In genomic region chr19:48445606-48446481, GRCh38 we compare ENCODE assay signal across 8 cellular contexts. TPM values are rescaled to one million over a fixed set of nuclear protein-coding genes. Genes with fewer than 3 reads are reported as not detected.
DNase-seq lines count a peak whose midpoint lies in the region; ATAC-seq and TF ChIP-seq lines count a peak whose summit lies in the region.

GRWD1 (plus strand) TSS chr19:48445983; CDS start chr19:48446006, 23 bp downstream.

- peaks cover 14% of the 10 kb centered on the region for H3K36me3 Mint-ChIP-seq in activated naive CD8-positive, alpha-beta T cell treated with anti-CD3 and anti-CD28 coated beads, Interleukin-2, amount 10 ng/mL, durations not matched to agents 7 days and 5 days

- H3K9me3 Mint-ChIP-seq in activated naive CD8-positive, alpha-beta T cell treated with anti-CD3 and anti-CD28 coated beads, Interleukin-2, amount 10 ng/mL, durations not matched to agents 7 days and 5 days = no peaks in the 10 kb centered on the region

- peak within 1 kb of the TSS; percentile 92 for H3K27ac Mint-ChIP-seq in activated naive CD8-positive, alpha-beta T cell treated with anti-CD3 and anti-CD28 coated beads, Interleukin-2, amount 10 ng/mL, durations not matched to agents 7 days and 5 days

- no peaks in the 10 kb centered on the region for H3K27me3 ChIP-seq in SU-DHL-6 (ENCODE audit: low read length)
- H3K27me3 ChIP-seq in ovary = no peaks in the 10 kb centered on the region
- no peaks in the 10 kb centered on the region for H3K27me3 ChIP-seq in thyroid gland

- H3F3A ChIP-seq in SU-DHL-6 (ENCODE audit: insufficient read depth) = no peaks in the 10 kb centered on the region

- peak; percentile 70 for TF ChIP-seq POLR2A in ovary (IDR thresholded peaks at IDR 0.05)
- TF ChIP-seq POLR2A in thyroid gland (IDR thresholded peaks at IDR 0.05) = peak in 1 of 2 donors; percentile 52

- ATAC-seq in HG02678 (IDR thresholded peaks at IDR 0.05; ENCODE audit: unreplicated experiment) = peak; percentile 91
- ATAC-seq in activated naive CD8-positive, alpha-beta T cell treated with anti-CD3 and anti-CD28 coated beads, Interleukin-2, amount 10 ng/mL, durations not matched to agents 7 days and 5 days (ENCODE audit: low read depth) = peak; percentile 93
- ATAC-seq in Right ventricle myocardium inferior = peak; percentile 91

- POLR2A ChIA-PET in GM10248 (lab: Yijun Ruan, JAX) = no interaction called here
- POLR2A ChIA-PET in activated naive CD8-positive, alpha-beta T cell treated with anti-CD3 and anti-CD28 coated beads, Interleukin-2, amount 10 ng/mL, durations not matched to agents 7 days and 5 days (lab: Charles Lee) = interaction anchor here (0.6 to 1.6 kb wide), 6 partner anchors 21 to 699 kb away, joined by 3 to 6 read pairs (median 4); partner anchors contain the start of genes SYNGR4 and TMEM143

- H3K4me3 Mint-ChIP-seq in activated naive CD8-positive, alpha-beta T cell treated with anti-CD3 and anti-CD28 coated beads, Interleukin-2, amount 10 ng/mL, durations not matched to agents 7 days and 5 days = peak within 1 kb of the TSS; percentile 83

- peaks cover 6% of the 10 kb centered on the region for H3K4me1 ChIP-seq in ovary (ENCODE audit: insufficient read depth)
- H3K4me1 ChIP-seq in thyroid gland = peaks cover 19 to 20% of the 10 kb centered on the region in 2 donors

- no peak for TF ChIP-seq EP300 in ovary (IDR thresholded peaks at IDR 0.05)

- H3K4me1 Mint-ChIP-seq in activated naive CD8-positive, alpha-beta T cell treated with anti-CD3 and anti-CD28 coated beads, Interleukin-2, amount 10 ng/mL, durations not matched to agents 7 days and 5 days = peaks cover 18% of the 10 kb centered on the region

- peaks cover 20% of the 10 kb centered on the region for H3K27me3 Mint-ChIP-seq in activated naive CD8-positive, alpha-beta T cell treated with anti-CD3 and anti-CD28 coated beads, Interleukin-2, amount 10 ng/mL, durations not matched to agents 7 days and 5 days

- no peaks in the 10 kb centered on the region for H3K9me3 ChIP-seq in SU-DHL-6 (ENCODE audit: insufficient read depth, low read length)
- no peaks in the 10 kb centered on the region for H3K9me3 ChIP-seq in ovary
- H3K9me3 ChIP-seq in thyroid gland = no peaks in the 10 kb centered on the region

- TF ChIP-seq CTCF in GM10248 (IDR thresholded peaks at IDR 0.05; ENCODE audit: control extremely low read depth, extremely low read depth, low read depth, missing control alignments) (no peak), SU-DHL-6 (IDR thresholded peaks at IDR 0.05; ENCODE audit: insufficient read depth, low read length, poor library complexity, severe bottlenecking) (peak; percentile 11), ovary (IDR thresholded peaks at IDR 0.05) (no peak), thyroid gland (IDR thresholded peaks at IDR 0.05) (peak in 2 of 6 experiments; percentile 2 to 7)

- H3K9me2 ChIP-seq in SU-DHL-6 (replicated peaks; ENCODE audit: insufficient read depth, low read length) = no peaks in the 10 kb centered on the region

- H2AFZ ChIP-seq in SU-DHL-6 (ENCODE audit: low read depth, low read length, severe bottlenecking) = peak within 1 kb of the TSS; percentile 97

- peak within 1 kb of the TSS; percentile 91 for H3K4me3 ChIP-seq in SU-DHL-6 (ENCODE audit: insufficient read depth, low read length, poor library complexity, severe bottlenecking)
- peak within 1 kb of the TSS; percentile 66 for H3K4me3 ChIP-seq in ovary
- H3K4me3 ChIP-seq in thyroid gland (replicated peaks in 1 of 3) = peak within 1 kb of the TSS; percentile 16 to 67 (median 50)

- H4K20me1 ChIP-seq in SU-DHL-6 (ENCODE audit: low read depth, low read length) = no peaks in the 10 kb centered on the region

- intact Hi-C loops in Right ventricle myocardium inferior (cut with DNase I) = loop anchor here (1.0 kb wide), 1 partner anchor 55 kb away; the partner anchor contains the start of gene KDELR1
- intact Hi-C loops in ovary (cut with DNase I) = no loop called here
- intact Hi-C loops in thyroid gland (cut with DNase I) = loop anchor here (10.0 kb wide), 1 partner anchor 51 kb away; the partner anchor contains the start of genes GRIN2D and KDELR1

- H3K79me2 ChIP-seq in SU-DHL-6 (ENCODE audit: insufficient read depth, low read length) = peaks cover 26% of the 10 kb centered on the region

- H3K27ac ChIP-seq in SU-DHL-6 (ENCODE audit: low read depth, low read length) = peak within 1 kb of the TSS; percentile 68
- peak within 1 kb of the TSS; percentile 2 to 85 for H3K27ac ChIP-seq in ovary
- peak within 1 kb of the TSS; percentile 72 to 89 (median 82) for H3K27ac ChIP-seq in thyroid gland

- DNase-seq in GM10248 (ENCODE audit: extremely low spot score) (peak; percentile 94), NCI-H128 (lab: John Stamatoyannopoulos, UW; ENCODE audit: unreplicated experiment) (peak; percentile 91), Right ventricle myocardium inferior (ENCODE audit: missing footprints) (peak; percentile 93), ovary (peak; percentile 91 to 94 (median 93)), thyroid gland (peak; percentile 94 to 95)
- peak; percentile 86 for DNase-seq in activated naive CD8-positive, alpha-beta T cell treated with anti-CD3 and anti-CD28 coated beads, Interleukin-2, amount 10 ng/mL, durations not matched to agents 7 days and 5 days

- CTCF ChIA-PET in GM10248 (lab: Yijun Ruan, JAX) = interaction anchor here (1.2 to 1.6 kb wide), 4 partner anchors 17 to 139 kb away, joined by 3 to 4 read pairs (median 3); no protein-coding TSS in a partner anchor

- peak within 1 kb of the TSS; percentile 96 for H3K4me2 ChIP-seq in SU-DHL-6 (ENCODE audit: low read depth, low read length, poor library complexity, severe bottlenecking)

- WGBS in ovary, 3 donors = 0 to 1% (median 0%) methylated on average over 58 to 61 of the region's 61 CpGs
- WGBS in thyroid gland, 2 donors = 0 to 1% methylated on average over 29 to 57 of the region's 61 CpGs

- peak within 1 kb of the TSS; percentile 87 for H3K9ac ChIP-seq in SU-DHL-6 (ENCODE audit: low read length)

- H3K36me3 ChIP-seq in SU-DHL-6 (ENCODE audit: low read length) = 0 out of 2 replicates have a peak, but pooled peaks cover 10% of the 10 kb centered on the region
- no peaks in the 10 kb centered on the region for H3K36me3 ChIP-seq in ovary
- peaks cover 22 to 26% of the 10 kb centered on the region in 2 donors for H3K36me3 ChIP-seq in thyroid gland

RNA-seq across cellular contexts. Expression of gene GRWD1, which starts in this region (rescaled TPM):
- 10 to 100 TPM; 31.3 to 36.0 TPM for total RNA-seq in activated naive CD8-positive, alpha-beta T cell treated with anti-CD3 and anti-CD28 coated beads, Interleukin-2, amount 10 ng/mL, durations not matched to agents 7 days and 5 days
- 17.7 TPM for total RNA-seq in Right ventricle myocardium inferior
- total RNA-seq in ovary = 10 to 100 TPM; 16.5 to 41.9 (median 32.5) TPM
- 10 to 100 TPM in 1 of 2 donors, 1 to 10 TPM in 1; 9.5 to 14.8 TPM for polyA plus RNA-seq in ovary
- 10 to 100 TPM; 22.4 to 40.5 (median 29.1) TPM for total RNA-seq in thyroid gland

Comparison
In these comparisons a context has a peak if more than half of its experiments do, and no peak if none do; other contexts are left out.
1. Peak in every context shown above with its lines: DNase-seq, ATAC-seq, H3K4me3 ChIP-seq and H3K27ac ChIP-seq.
2. intact Hi-C loops: an anchor here in Right ventricle myocardium inferior (1.0 kb wide) and thyroid gland (10.0 kb wide); none called in ovary.